Comparison of ENCODE assay signal across 1 cellular context in the genomic region with DNA sequence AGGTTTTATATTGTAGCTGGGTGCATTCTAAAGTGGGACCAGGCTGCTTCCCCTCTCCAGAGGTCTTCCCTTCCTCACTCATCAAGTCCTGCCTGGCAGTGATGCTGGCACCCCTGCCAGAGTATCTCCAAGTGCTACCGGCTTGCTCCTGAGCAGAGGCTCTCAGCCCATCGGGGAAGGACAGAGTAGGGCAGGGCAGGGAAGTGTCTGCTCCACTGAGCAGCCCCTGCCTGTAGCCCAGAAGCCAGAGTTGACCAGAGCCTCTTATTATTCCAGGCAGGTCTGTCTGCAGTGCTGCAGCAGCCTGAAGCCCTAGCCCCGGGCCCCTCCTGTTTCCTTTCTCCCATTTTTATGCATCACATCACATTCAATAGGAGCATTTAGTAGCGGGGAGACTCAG.
TF ChIP-seq lines count a peak whose summit lies in the region.

No MANE protein-coding gene starts in this region.

TF ChIP-seq in WTC11, 78 proteins besides CTCF, POLR2A, EP300 and RAD21:
- no peak for TF ChIP-seq NR1H2 (CRISPR knock-in tag; IDR thresholded peaks at IDR 0.05)
- no peak for TF ChIP-seq ZNF423 (CRISPR knock-in tag; IDR thresholded peaks at IDR 0.05)
- TF ChIP-seq, protein P1, sequence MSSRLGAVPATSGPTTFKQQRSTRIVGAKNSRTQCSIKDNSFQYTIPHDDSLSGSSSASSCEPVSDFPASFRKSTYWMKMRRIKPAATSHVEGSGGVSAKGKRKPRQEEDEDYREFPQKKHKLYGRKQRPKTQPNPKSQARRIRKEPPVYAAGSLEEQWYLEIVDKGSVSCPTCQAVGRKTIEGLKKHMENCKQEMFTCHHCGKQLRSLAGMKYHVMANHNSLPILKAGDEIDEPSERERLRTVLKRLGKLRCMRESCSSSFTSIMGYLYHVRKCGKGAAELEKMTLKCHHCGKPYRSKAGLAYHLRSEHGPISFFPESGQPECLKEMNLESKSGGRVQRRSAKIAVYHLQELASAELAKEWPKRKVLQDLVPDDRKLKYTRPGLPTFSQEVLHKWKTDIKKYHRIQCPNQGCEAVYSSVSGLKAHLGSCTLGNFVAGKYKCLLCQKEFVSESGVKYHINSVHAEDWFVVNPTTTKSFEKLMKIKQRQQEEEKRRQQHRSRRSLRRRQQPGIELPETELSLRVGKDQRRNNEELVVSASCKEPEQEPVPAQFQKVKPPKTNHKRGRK (CRISPR knock-in tag; IDR thresholded peaks at IDR 0.05; ENCODE audit: borderline replicate concordance) = no peak
- no peak for TF ChIP-seq MXD4 (CRISPR knock-in tag; IDR thresholded peaks at IDR 0.05; ENCODE audit: borderline replicate concordance)
- TF ChIP-seq RORB (CRISPR knock-in tag; IDR thresholded peaks at IDR 0.05) = no peak
- TF ChIP-seq, protein P2, sequence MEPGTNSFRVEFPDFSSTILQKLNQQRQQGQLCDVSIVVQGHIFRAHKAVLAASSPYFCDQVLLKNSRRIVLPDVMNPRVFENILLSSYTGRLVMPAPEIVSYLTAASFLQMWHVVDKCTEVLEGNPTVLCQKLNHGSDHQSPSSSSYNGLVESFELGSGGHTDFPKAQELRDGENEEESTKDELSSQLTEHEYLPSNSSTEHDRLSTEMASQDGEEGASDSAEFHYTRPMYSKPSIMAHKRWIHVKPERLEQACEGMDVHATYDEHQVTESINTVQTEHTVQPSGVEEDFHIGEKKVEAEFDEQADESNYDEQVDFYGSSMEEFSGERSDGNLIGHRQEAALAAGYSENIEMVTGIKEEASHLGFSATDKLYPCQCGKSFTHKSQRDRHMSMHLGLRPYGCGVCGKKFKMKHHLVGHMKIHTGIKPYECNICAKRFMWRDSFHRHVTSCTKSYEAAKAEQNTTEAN (CRISPR knock-in tag; IDR thresholded peaks at IDR 0.05) = no peak
- TF ChIP-seq TEAD4 (CRISPR knock-in tag; IDR thresholded peaks at IDR 0.05) = no peak
- TF ChIP-seq, protein P3, sequence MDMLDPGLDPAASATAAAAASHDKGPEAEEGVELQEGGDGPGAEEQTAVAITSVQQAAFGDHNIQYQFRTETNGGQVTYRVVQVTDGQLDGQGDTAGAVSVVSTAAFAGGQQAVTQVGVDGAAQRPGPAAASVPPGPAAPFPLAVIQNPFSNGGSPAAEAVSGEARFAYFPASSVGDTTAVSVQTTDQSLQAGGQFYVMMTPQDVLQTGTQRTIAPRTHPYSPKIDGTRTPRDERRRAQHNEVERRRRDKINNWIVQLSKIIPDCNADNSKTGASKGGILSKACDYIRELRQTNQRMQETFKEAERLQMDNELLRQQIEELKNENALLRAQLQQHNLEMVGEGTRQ (CRISPR knock-in tag; IDR thresholded peaks at IDR 0.05) = no peak
- TF ChIP-seq, protein P4, sequence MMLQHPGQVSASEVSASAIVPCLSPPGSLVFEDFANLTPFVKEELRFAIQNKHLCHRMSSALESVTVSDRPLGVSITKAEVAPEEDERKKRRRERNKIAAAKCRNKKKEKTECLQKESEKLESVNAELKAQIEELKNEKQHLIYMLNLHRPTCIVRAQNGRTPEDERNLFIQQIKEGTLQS (CRISPR knock-in tag; conservative IDR thresholded peaks at IDR 0.05) = no peak
- TF ChIP-seq ELF4 (CRISPR knock-in tag; IDR thresholded peaks at IDR 0.05; ENCODE audit: low read depth) = no peak
- TF ChIP-seq FOXK1 (CRISPR knock-in tag; IDR thresholded peaks at IDR 0.05) = no peak
- no peak for TF ChIP-seq GTF2I (CRISPR knock-in tag; conservative IDR thresholded peaks at IDR 0.05)
- TF ChIP-seq, protein P5, sequence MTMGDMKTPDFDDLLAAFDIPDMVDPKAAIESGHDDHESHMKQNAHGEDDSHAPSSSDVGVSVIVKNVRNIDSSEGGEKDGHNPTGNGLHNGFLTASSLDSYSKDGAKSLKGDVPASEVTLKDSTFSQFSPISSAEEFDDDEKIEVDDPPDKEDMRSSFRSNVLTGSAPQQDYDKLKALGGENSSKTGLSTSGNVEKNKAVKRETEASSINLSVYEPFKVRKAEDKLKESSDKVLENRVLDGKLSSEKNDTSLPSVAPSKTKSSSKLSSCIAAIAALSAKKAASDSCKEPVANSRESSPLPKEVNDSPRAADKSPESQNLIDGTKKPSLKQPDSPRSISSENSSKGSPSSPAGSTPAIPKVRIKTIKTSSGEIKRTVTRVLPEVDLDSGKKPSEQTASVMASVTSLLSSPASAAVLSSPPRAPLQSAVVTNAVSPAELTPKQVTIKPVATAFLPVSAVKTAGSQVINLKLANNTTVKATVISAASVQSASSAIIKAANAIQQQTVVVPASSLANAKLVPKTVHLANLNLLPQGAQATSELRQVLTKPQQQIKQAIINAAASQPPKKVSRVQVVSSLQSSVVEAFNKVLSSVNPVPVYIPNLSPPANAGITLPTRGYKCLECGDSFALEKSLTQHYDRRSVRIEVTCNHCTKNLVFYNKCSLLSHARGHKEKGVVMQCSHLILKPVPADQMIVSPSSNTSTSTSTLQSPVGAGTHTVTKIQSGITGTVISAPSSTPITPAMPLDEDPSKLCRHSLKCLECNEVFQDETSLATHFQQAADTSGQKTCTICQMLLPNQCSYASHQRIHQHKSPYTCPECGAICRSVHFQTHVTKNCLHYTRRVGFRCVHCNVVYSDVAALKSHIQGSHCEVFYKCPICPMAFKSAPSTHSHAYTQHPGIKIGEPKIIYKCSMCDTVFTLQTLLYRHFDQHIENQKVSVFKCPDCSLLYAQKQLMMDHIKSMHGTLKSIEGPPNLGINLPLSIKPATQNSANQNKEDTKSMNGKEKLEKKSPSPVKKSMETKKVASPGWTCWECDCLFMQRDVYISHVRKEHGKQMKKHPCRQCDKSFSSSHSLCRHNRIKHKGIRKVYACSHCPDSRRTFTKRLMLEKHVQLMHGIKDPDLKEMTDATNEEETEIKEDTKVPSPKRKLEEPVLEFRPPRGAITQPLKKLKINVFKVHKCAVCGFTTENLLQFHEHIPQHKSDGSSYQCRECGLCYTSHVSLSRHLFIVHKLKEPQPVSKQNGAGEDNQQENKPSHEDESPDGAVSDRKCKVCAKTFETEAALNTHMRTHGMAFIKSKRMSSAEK (CRISPR knock-in tag; IDR thresholded peaks at IDR 0.05; ENCODE audit: borderline replicate concordance) = no peak
TF ChIP-seq in WTC11: peak in this region for 0.
